8 cellular contexts compared by ENCODE assay signal in genomic region chr19:47608074-47608907, GRCh38. TPM values are rescaled to one million over a fixed set of nuclear protein-coding genes. Genes with fewer than 3 reads are reported as not detected.
DNase-seq lines count a peak whose midpoint lies in the region; ATAC-seq and TF ChIP-seq lines count a peak whose summit lies in the region.

No MANE protein-coding gene starts in this region.

- no peaks in the 10 kb centered on the region for H3K9me3 Mint-ChIP-seq in HFFc6
- H3K9me3 Mint-ChIP-seq in activated naive CD8-positive, alpha-beta T cell treated with anti-CD3 and anti-CD28 coated beads, Interleukin-2, amount 10 ng/mL, durations not matched to agents 7 days and 5 days, result no peaks in the 10 kb centered on the region

- no peaks in the 10 kb centered on the region for H3K27me3 Mint-ChIP-seq in HFFc6 (ENCODE audit: insufficient read depth)
- peaks cover 9% of the 10 kb centered on the region for H3K27me3 Mint-ChIP-seq in activated naive CD8-positive, alpha-beta T cell treated with anti-CD3 and anti-CD28 coated beads, Interleukin-2, amount 10 ng/mL, durations not matched to agents 7 days and 5 days

- H3K23ac ChIP-seq in trophoblast cell (ENCODE audit: low read length), result no peak overlapping the region

- ATAC-seq in SK-N-SH treated with all-trans-retinoic acid at 6 μM for 48 hours, result peak; percentile 89
- ATAC-seq in activated naive CD8-positive, alpha-beta T cell treated with anti-CD3 and anti-CD28 coated beads, Interleukin-2, amount 10 ng/mL, durations not matched to agents 7 days and 5 days (ENCODE audit: low read depth), result peak; percentile 90
- ATAC-seq in Right ventricle myocardium superior (ENCODE audit: poor library complexity), result peak; percentile 94

- TF ChIP-seq CTCF in GM10266 (IDR thresholded peaks at IDR 0.05; ENCODE audit: control insufficient read depth, insufficient read depth, low read depth, missing control alignments) (no peak), HFFc6 (IDR thresholded peaks at IDR 0.05) (peak; percentile 64), tibial nerve (IDR thresholded peaks at IDR 0.05) (peak in 2 of 5 experiments; percentile 46 to 57)

- peaks cover 30% of the 10 kb centered on the region for H3K79me1 ChIP-seq in trophoblast cell (ENCODE audit: low read length)

- no CpG with 5 or more reads among the region's 93 CpGs for WGBS in trophoblast cell (ENCODE audit: extremely low coverage, insufficient coverage, insufficient read length)
- WGBS in tibial nerve, 2 donors, result 0 to 1% methylated on average over 62 to 68 of the region's 93 CpGs

- H3K4me1 ChIP-seq in trophoblast cell (ENCODE audit: control insufficient read depth in 1 of 2, insufficient read depth in 2 of 2, low read length in 2 of 2) (peaks cover 14 to 19% of the 10 kb centered on the region in 2 experiments), tibial nerve (peaks cover 0 to 44% (median 30%) of the 10 kb centered on the region in 4 donors)

- H3K9ac ChIP-seq in trophoblast cell (ENCODE audit: low read length), result peak overlapping the region; percentile 97

- H3K14ac ChIP-seq in trophoblast cell (ENCODE audit: low read length), result peak overlapping the region; percentile 94

- peak overlapping the region; percentile 91 for H4K8ac ChIP-seq in trophoblast cell (ENCODE audit: low read depth, low read length)

- peak overlapping the region; percentile 98 for H4K91ac ChIP-seq in trophoblast cell (ENCODE audit: low read depth, low read length)

- peak overlapping the region; percentile 61 for H3K4me2 ChIP-seq in trophoblast cell (ENCODE audit: low read length)

- H2BK5ac ChIP-seq in trophoblast cell (ENCODE audit: low read depth, low read length, poor library complexity), result peak overlapping the region; percentile 95

- no peaks in the 10 kb centered on the region for H3K27me3 ChIP-seq in trophoblast cell (ENCODE audit: insufficient read depth, low read length)
- H3K27me3 ChIP-seq in tibial nerve, result no peaks in the 10 kb centered on the region

- intact Hi-C loops in Right ventricle myocardium superior (cut with DNase I), result loop anchor here (2.0 kb wide), 1 partner anchor 91 kb away; no protein-coding TSS in a partner anchor

- H3K36me3 ChIP-seq in trophoblast cell (ENCODE audit: control insufficient read depth in 1 of 2, insufficient read depth in 2 of 2, low read length in 2 of 2) (peaks cover 2 to 4% of the 10 kb centered on the region in 2 experiments), tibial nerve (no peaks in the 10 kb centered on the region)

- H2AK5ac ChIP-seq in trophoblast cell (ENCODE audit: low read length), result peak overlapping the region; percentile 80

- peak overlapping the region; percentile 95 for H2BK120ac ChIP-seq in trophoblast cell (ENCODE audit: insufficient read depth, low read length, poor library complexity)

- peaks cover 43% of the 10 kb centered on the region for H3K79me2 ChIP-seq in trophoblast cell (ENCODE audit: control insufficient read depth, insufficient read depth, low read length, poor library complexity)

- peak in 1 of 2 donors; percentile 88 for TF ChIP-seq EP300 in tibial nerve (IDR thresholded peaks at IDR 0.05)

- peak overlapping the region; percentile 82 for H3K27ac Mint-ChIP-seq in HFFc6
- peak overlapping the region; percentile 86 for H3K27ac Mint-ChIP-seq in activated naive CD8-positive, alpha-beta T cell treated with anti-CD3 and anti-CD28 coated beads, Interleukin-2, amount 10 ng/mL, durations not matched to agents 7 days and 5 days

- H2AFZ ChIP-seq in trophoblast cell (ENCODE audit: insufficient read depth, low read length, poor library complexity), result peak overlapping the region; percentile 91

- no peaks in the 10 kb centered on the region for H3K9me3 ChIP-seq in trophoblast cell (ENCODE audit: insufficient read depth, low read depth, low read length)
- no peaks in the 10 kb centered on the region for H3K9me3 ChIP-seq in tibial nerve

- peak overlapping the region; percentile 84 for H4K12ac ChIP-seq in trophoblast cell (ENCODE audit: low read depth, low read length)

- DNase-seq in GM10266 (ENCODE audit: extremely low spot score) (peak; percentile 99), HFFc6 (peak; percentile 87), NCI-H1092 (lab: John Stamatoyannopoulos, UW) (peak; percentile 85), Right ventricle myocardium superior (peak; percentile 96), trophoblast cell (peak; percentile 88 to 96), tibial nerve (ENCODE audit: low spot score in 2 of 2) (peak; percentile 91 to 93)
- DNase-seq in activated naive CD8-positive, alpha-beta T cell treated with anti-CD3 and anti-CD28 coated beads, Interleukin-2, amount 10 ng/mL, durations not matched to agents 7 days and 5 days, result peak; percentile 100

- H3K4me3 ChIP-seq in trophoblast cell (ENCODE audit: low read depth, low read length) (peak overlapping the region; percentile 99), tibial nerve (peak overlapping the region; percentile 79 to 98 (median 93))

- H3K4me1 Mint-ChIP-seq in HFFc6 (ENCODE audit: low read depth), result peaks cover 31% of the 10 kb centered on the region
- H3K4me1 Mint-ChIP-seq in activated naive CD8-positive, alpha-beta T cell treated with anti-CD3 and anti-CD28 coated beads, Interleukin-2, amount 10 ng/mL, durations not matched to agents 7 days and 5 days, result peaks cover 23% of the 10 kb centered on the region

- peak overlapping the region; percentile 91 for H3K4me3 Mint-ChIP-seq in HFFc6
- peak overlapping the region; percentile 89 for H3K4me3 Mint-ChIP-seq in activated naive CD8-positive, alpha-beta T cell treated with anti-CD3 and anti-CD28 coated beads, Interleukin-2, amount 10 ng/mL, durations not matched to agents 7 days and 5 days

- TF ChIP-seq POLR2A in tibial nerve (IDR thresholded peaks at IDR 0.05), result peak; percentile 74 to 84

- H3K4ac ChIP-seq in trophoblast cell (ENCODE audit: low read depth, low read length), result peak overlapping the region; percentile 81

- peak overlapping the region; percentile 29 for H2BK12ac ChIP-seq in trophoblast cell (ENCODE audit: low read length)

- peak overlapping the region; percentile 99 for H3K18ac ChIP-seq in trophoblast cell (ENCODE audit: low read length)

- POLR2A ChIA-PET in activated naive CD8-positive, alpha-beta T cell treated with anti-CD3 and anti-CD28 coated beads, Interleukin-2, amount 10 ng/mL, durations not matched to agents 7 days and 5 days (lab: Charles Lee), result interaction anchor here (0.7 to 2.1 kb wide), 10 partner anchors 8 to 142 kb away, joined by 3 to 20 read pairs (median 4); partner anchors contain the start of genes NAPA and NOP53

- H3K36me3 Mint-ChIP-seq in HFFc6 (ENCODE audit: low read depth), result peaks cover 10% of the 10 kb centered on the region; the same call in 1 of the 2 replicates
- peaks cover 4% of the 10 kb centered on the region for H3K36me3 Mint-ChIP-seq in activated naive CD8-positive, alpha-beta T cell treated with anti-CD3 and anti-CD28 coated beads, Interleukin-2, amount 10 ng/mL, durations not matched to agents 7 days and 5 days

- H3K27ac ChIP-seq in trophoblast cell (ENCODE audit: low read depth, low read length) (peak overlapping the region; percentile 96), tibial nerve (peak overlapping the region; percentile 94 to 98 (median 95))

TF ChIP-seq in SK-N-SH treated with all-trans-retinoic acid at 6 μM for 48 hours, 23 proteins besides CTCF, POLR2A, EP300 and RAD21:
- TF ChIP-seq ZNF8 (CRISPR knock-in tag; IDR thresholded peaks at IDR 0.05) (no peak), POU6F1 (CRISPR knock-in tag; IDR thresholded peaks at IDR 0.05; ENCODE audit: borderline replicate concordance, low read depth) (no peak), ESRRG (CRISPR knock-in tag; IDR thresholded peaks at IDR 0.05) (no peak), ISL1 (CRISPR knock-in tag; IDR thresholded peaks at IDR 0.05) (no peak)

RNA-seq across cellular contexts. Expression of gene BICRA, which starts 0.6 kb away (rescaled TPM):
- 10 to 100 TPM; 11.8 to 16.7 (median 15.5) TPM for total RNA-seq in HFFc6 (2021; fragmentation: NEBNext Ultra II Directional; extraction: Animal tissue kit (Norgen Biotek cat#: 25700))
- total RNA-seq in activated naive CD8-positive, alpha-beta T cell treated with anti-CD3 and anti-CD28 coated beads, Interleukin-2, amount 10 ng/mL, durations not matched to agents 7 days and 5 days, result 10 to 100 TPM; 22.6 to 28.4 TPM
- total RNA-seq in Right ventricle myocardium superior (7.2 TPM), tibial nerve (10 to 100 TPM in 2 of 4 donors, 1 to 10 TPM in 2; 6.1 to 23.1 (median 9.8) TPM)
- 16.3 and 17.4 TPM in 2 replicates for polyA plus RNA-seq in trophoblast cell (2013)

RNA-seq across cellular contexts. Expression of gene ZNF541, which starts 35.3 kb away (rescaled TPM):
- under 1 TPM in 1 of 6 experiments, not detected in 5; 0.26 TPM for total RNA-seq in HFFc6 (2021; fragmentation: NEBNext Ultra II Directional; extraction: Animal tissue kit (Norgen Biotek cat#: 25700))
- total RNA-seq in activated naive CD8-positive, alpha-beta T cell treated with anti-CD3 and anti-CD28 coated beads, Interleukin-2, amount 10 ng/mL, durations not matched to agents 7 days and 5 days, result 1 to 10 TPM in 1 of 2 experiments, under 1 TPM in 1; 0.30 to 1.2 TPM
- total RNA-seq in Right ventricle myocardium superior (0.35 TPM), tibial nerve (under 1 TPM in 3 of 4 donors, not detected in 1; under 0.01 to 0.90 (median 0.66) TPM)
- polyA plus RNA-seq in trophoblast cell (2013), result 0.01 and 0.08 TPM in 2 replicates

Comparison
In these comparisons a context has a peak if more than half of its experiments do, and no peak if none do; other contexts are left out.
1. Peak in every context shown above with its lines: DNase-seq, ATAC-seq, H3K4me3 ChIP-seq and H3K27ac ChIP-seq.